In the genomic region with DNA sequence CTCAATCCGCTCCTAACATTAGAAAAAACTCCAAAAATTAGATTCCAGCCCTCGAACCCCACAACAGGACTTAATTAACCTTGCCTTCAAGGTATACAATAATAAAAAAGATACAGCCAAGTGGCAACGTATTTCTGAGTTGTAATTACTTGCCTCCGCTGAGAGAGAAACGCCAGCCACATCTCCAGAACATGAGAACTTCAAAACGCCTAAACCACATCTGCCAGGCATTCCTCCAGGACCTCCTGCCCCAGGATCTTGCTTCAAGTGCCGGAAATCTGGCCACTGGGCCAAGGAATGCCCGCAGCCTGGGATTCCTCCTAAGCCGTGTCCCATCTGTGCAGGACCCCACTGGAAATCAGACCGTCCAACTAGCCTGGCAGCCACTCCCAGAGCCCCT, we compare ENCODE assay signal across 6 cellular contexts. TPM values are rescaled to one million over a fixed set of nuclear protein-coding genes. Genes with fewer than 3 reads are reported as not detected.
"Had no signal": no experiment of that assay in that cellular context is flagged by ENCODE, and none has a peak within 500 bp of the region (broad histone marks: within the 10 kb centered on the region; RNA-seq: fewer than 3 reads in every experiment).

No MANE protein-coding gene starts in this region.

RNA-seq across cellular contexts. Expression of gene FUT3, which starts 2.9 kb away (rescaled TPM):
- total RNA-seq: GM23248, H4, H7, HFFc6, HT1080 had no signal

RNA-seq across cellular contexts. Expression of gene FUT6, which starts 14.6 kb away (rescaled TPM):
- total RNA-seq: GM23248, H4, H7, HFFc6, HT1080 had no signal

RNA-seq across cellular contexts. Expression of gene FUT5, which starts 16.2 kb away (rescaled TPM):
- total RNA-seq: GM23248, H4, H7, HepG2, HFFc6, HT1080 had no signal

RNA-seq across cellular contexts. Expression of gene NRTN, which starts 49.3 kb away (rescaled TPM):
- total RNA-seq: GM23248, HFFc6 had no signal
